Comparison of ENCODE assay signal across 8 cellular contexts in genomic region chr7:75485355-75485978, GRCh38. TPM values are rescaled to one million over a fixed set of nuclear protein-coding genes. Genes with fewer than 3 reads are reported as not detected.
DNase-seq lines count a peak whose midpoint lies in the region; FAIRE-seq and TF ChIP-seq lines count a peak whose summit lies in the region.
"Not testable (repeated sequence)": the region's sequence is repeated elsewhere in the genome, so short reads cannot be mapped to it uniquely, and the experiment has no call there.

No MANE protein-coding gene starts in this region.

- not testable (repeated sequence) for TF ChIP-seq EP300 in SK-N-SH (IDR thresholded peaks at IDR 0.05; ENCODE audit: borderline replicate concordance in 1 of 2, low read depth in 1 of 2, low read length in 1 of 2); tibial nerve (IDR thresholded peaks at IDR 0.05)

- not testable (repeated sequence) for H3K27me3 Mint-ChIP-seq in activated naive CD4-positive, alpha-beta T cell treated with anti-CD3 and anti-CD28 coated beads, Interleukin-2, amount 50 U/mL, for 24 hours; osteocyte (ENCODE audit: unreplicated experiment)

- BruUV-seq in endothelial cell of umbilical vein (replicated peaks; lab: Mats Ljungman, UMichigan) = not testable (repeated sequence)

- not testable (repeated sequence) for TF ChIP-seq RAD21 in SK-N-SH (IDR thresholded peaks at IDR 0.05; ENCODE audit: low read length)

- TF ChIP-seq POLR2A in endothelial cell of umbilical vein (IDR thresholded peaks at IDR 0.05; ENCODE audit: low read depth, low read length); tibial nerve (IDR thresholded peaks at IDR 0.05): not testable (repeated sequence)

- H3K36me3 Mint-ChIP-seq in activated naive CD4-positive, alpha-beta T cell treated with anti-CD3 and anti-CD28 coated beads, Interleukin-2, amount 50 U/mL, for 24 hours; osteocyte (ENCODE audit: unreplicated experiment): not testable (repeated sequence)

- dilution Hi-C loops in endothelial cell of umbilical vein (cut with MboI; ENCODE audit: extremely low pct_ligation_motif_present, low sequenced_read_pairs) = not testable (repeated sequence)

- peak overlapping the region; percentile 88 for H3K4me3 ChIP-seq in DOHH2 (ENCODE audit: low read length)
- peak overlapping the region; percentile 86 to 93 for H3K4me3 ChIP-seq in SK-N-SH (ENCODE audit: low read depth in 2 of 2, low read length in 1 of 2)
- H3K4me3 ChIP-seq in endothelial cell of umbilical vein (replicated peaks in 1 of 3; ENCODE audit: insufficient read depth in 1 of 3, low read depth in 1 of 3, low read length in 3 of 3) = peak overlapping the region in 2 of 3 experiments; percentile 62 to 90
- peak overlapping the region; percentile 63 to 74 for H3K4me3 ChIP-seq in kidney (ENCODE audit: low read length in 2 of 2)
- H3K4me3 ChIP-seq in tibial nerve = peak overlapping the region; percentile 54 to 86 (median 66)

- peaks cover 45% of the 10 kb centered on the region for H3K79me2 ChIP-seq in DOHH2 (ENCODE audit: control insufficient read depth, low read length)
- H3K79me2 ChIP-seq in SK-N-SH (ENCODE audit: insufficient read depth) = peaks cover 41% of the 10 kb centered on the region
- H3K79me2 ChIP-seq in endothelial cell of umbilical vein (ENCODE audit: control insufficient read depth, insufficient read depth, low read length) = not testable (repeated sequence)

- H3K27me3 ChIP-seq in DOHH2 (ENCODE audit: control insufficient read depth, low read length); SK-N-SH (ENCODE audit: insufficient read depth); endothelial cell of umbilical vein (ENCODE audit: control insufficient read depth in 2 of 2, insufficient read depth in 2 of 2, low read length in 2 of 2); tibial nerve: not testable (repeated sequence)

- H3F3A ChIP-seq in DOHH2 (ENCODE audit: control insufficient read depth, insufficient read depth); SK-N-SH (replicated peaks; ENCODE audit: insufficient read depth): not testable (repeated sequence)

- H3K27ac Mint-ChIP-seq in activated naive CD4-positive, alpha-beta T cell treated with anti-CD3 and anti-CD28 coated beads, Interleukin-2, amount 50 U/mL, for 24 hours = peak overlapping the region; percentile 55
- H3K27ac Mint-ChIP-seq in osteocyte (ENCODE audit: unreplicated experiment) = peak overlapping the region; percentile 81

- CTCF ChIA-PET in SK-N-SH (lab: Yijun Ruan, JAX); endothelial cell of umbilical vein (lab: Charles Lee): not testable (repeated sequence)

- H3K27ac ChIP-seq in DOHH2 (ENCODE audit: low read depth, low read length) (peak overlapping the region; percentile 28; the same call in 1 of the 2 replicates), SK-N-SH (ENCODE audit: low read depth in 2 of 2, low read length in 1 of 2) (peak overlapping the region in 1 of 2 experiments; percentile 75; a peak in 3 of 4 replicates), kidney (ENCODE audit: low read depth in 2 of 2, low read length in 2 of 2) (peak overlapping the region in 1 of 2 donors; percentile 76), tibial nerve (peak overlapping the region in 3 of 4 donors; percentile 72 to 87 (median 84))
- not testable (repeated sequence) for H3K27ac ChIP-seq in endothelial cell of umbilical vein (ENCODE audit: insufficient read depth, low read depth, low read length)

- H3K9ac ChIP-seq in SK-N-SH (peak overlapping the region; percentile 93), kidney (ENCODE audit: low read length in 2 of 2) (peak overlapping the region in 1 of 2 donors; percentile 51)
- H3K9ac ChIP-seq in endothelial cell of umbilical vein (replicated peaks; ENCODE audit: extremely low read depth, insufficient read depth, low read length) = not testable (repeated sequence)

- 0% methylated on average over 15 of the region's 32 CpGs for WGBS in SK-N-SH (ENCODE audit: low lambda C conversion rate)
- WGBS in tibial nerve, 2 donors = 1 to 3% methylated on average over 30 to 32 of the region's 32 CpGs

- DNase-seq in HK-2 (ENCODE audit: unreplicated experiment) = peak; percentile 25
- not testable (repeated sequence) for DNase-seq in SK-N-SH; osteocyte (ENCODE audit: extremely low spot score, unreplicated experiment); tibial nerve (ENCODE audit: low spot score in 2 of 2)
- DNase-seq in endothelial cell of umbilical vein (ENCODE audit: low read depth, low spot score) = peak; percentile 16
- DNase-seq in kidney = peak; percentile 53

- not testable (repeated sequence) for H3K9me3 Mint-ChIP-seq in activated naive CD4-positive, alpha-beta T cell treated with anti-CD3 and anti-CD28 coated beads, Interleukin-2, amount 50 U/mL, for 24 hours; osteocyte (ENCODE audit: unreplicated experiment)

- H3K4me1 Mint-ChIP-seq in activated naive CD4-positive, alpha-beta T cell treated with anti-CD3 and anti-CD28 coated beads, Interleukin-2, amount 50 U/mL, for 24 hours = peaks cover 11% of the 10 kb centered on the region
- not testable (repeated sequence) for H3K4me1 Mint-ChIP-seq in osteocyte (ENCODE audit: unreplicated experiment)

- not testable (repeated sequence) for TF ChIP-seq CTCF in DOHH2 (IDR thresholded peaks at IDR 0.05; ENCODE audit: low read depth, low read length, poor library complexity, severe bottlenecking); SK-N-SH (IDR thresholded peaks at IDR 0.05); endothelial cell of umbilical vein (IDR thresholded peaks at IDR 0.05; ENCODE audit: extremely low read depth in 1 of 2, insufficient read depth in 1 of 2, low read depth in 1 of 2, low read length in 2 of 2); kidney (IDR thresholded peaks at IDR 0.05; ENCODE audit: borderline replicate concordance, extremely low read depth, insufficient read depth); osteocyte (IDR thresholded peaks at IDR 0.05); tibial nerve (IDR thresholded peaks at IDR 0.05)

- intact Hi-C loops in endothelial cell of umbilical vein (cut with micrococcal nuclease); kidney (cut with DNase I): not testable (repeated sequence)

- FAIRE-seq in endothelial cell of umbilical vein (lab: Jason Lieb, UNC); kidney (lab: Jason Lieb, UNC): not testable (repeated sequence)

- peak overlapping the region; percentile 100 for H2AFZ ChIP-seq in SK-N-SH (ENCODE audit: low read depth)
- H2AFZ ChIP-seq in endothelial cell of umbilical vein (ENCODE audit: low read depth, low read length) = not testable (repeated sequence)

- not testable (repeated sequence) for H3K4me1 ChIP-seq in DOHH2 (ENCODE audit: control insufficient read depth, low read length); SK-N-SH (ENCODE audit: control insufficient read depth in 1 of 2, insufficient read depth in 2 of 2, low read depth in 1 of 2, low read length in 1 of 2); endothelial cell of umbilical vein (ENCODE audit: control insufficient read depth, extremely low read depth, insufficient read depth, low read length); kidney (ENCODE audit: control insufficient read depth in 1 of 2, insufficient read depth in 1 of 2, low read depth in 1 of 2, low read length in 2 of 2); tibial nerve

- H3K36me3 ChIP-seq in DOHH2 (ENCODE audit: control insufficient read depth, low read length) = peaks cover 17% of the 10 kb centered on the region
- H3K36me3 ChIP-seq in SK-N-SH (replicated peaks in 1 of 2; ENCODE audit: control insufficient read depth in 1 of 2, insufficient read depth in 2 of 2, low read length in 1 of 2); endothelial cell of umbilical vein (ENCODE audit: control insufficient read depth in 2 of 2, extremely low read depth in 1 of 2, insufficient read depth in 2 of 2, low read length in 2 of 2); kidney (ENCODE audit: control insufficient read depth in 1 of 2, insufficient read depth in 2 of 2, low read length in 2 of 2); tibial nerve: not testable (repeated sequence)

- H3K4me2 ChIP-seq in DOHH2 (ENCODE audit: low read length) (peak overlapping the region; percentile 64), SK-N-SH (peak overlapping the region; percentile 93), endothelial cell of umbilical vein (ENCODE audit: insufficient read depth, low read length) (peak overlapping the region; percentile 81)

- H4K20me1 ChIP-seq in DOHH2 (ENCODE audit: control insufficient read depth, insufficient read depth, low read depth, low read length); SK-N-SH (ENCODE audit: insufficient read depth); endothelial cell of umbilical vein (replicated peaks; ENCODE audit: control insufficient read depth, extremely low read depth, insufficient read depth, low read length): not testable (repeated sequence)

- H3K9me1 ChIP-seq in endothelial cell of umbilical vein (replicated peaks; ENCODE audit: control insufficient read depth, extremely low read depth, insufficient read depth, low read length) = not testable (repeated sequence)

- H3K4me3 Mint-ChIP-seq in activated naive CD4-positive, alpha-beta T cell treated with anti-CD3 and anti-CD28 coated beads, Interleukin-2, amount 50 U/mL, for 24 hours = peak overlapping the region; percentile 93
- peak overlapping the region; percentile 89 for H3K4me3 Mint-ChIP-seq in osteocyte (ENCODE audit: unreplicated experiment)

- not testable (repeated sequence) for H3K9me2 ChIP-seq in DOHH2 (replicated peaks; ENCODE audit: control insufficient read depth, low read length); SK-N-SH

- not testable (repeated sequence) for H3K9me3 ChIP-seq in DOHH2 (ENCODE audit: control insufficient read depth, insufficient read depth, low read length); SK-N-SH; endothelial cell of umbilical vein (replicated peaks; ENCODE audit: control insufficient read depth, insufficient read depth, low read length); kidney (ENCODE audit: control insufficient read depth in 1 of 2, low read length in 2 of 2); tibial nerve

- POLR2A ChIA-PET in SK-N-SH (lab: Yijun Ruan, JAX); endothelial cell of umbilical vein (lab: Charles Lee): not testable (repeated sequence)

RNA-seq across cellular contexts. Expression of gene POM121C, which starts 0.6 kb away (rescaled TPM):
- 17.5 and 20.4 TPM in 2 replicates for polyA plus RNA-seq in SK-N-SH (2012; rRNA removed)
- polyA plus RNA-seq in SK-N-SH (2012; cell fraction: cytosol; rRNA removed) = 18.0 and 21.5 TPM in 2 replicates
- polyA plus RNA-seq in SK-N-SH (2012; cell fraction: nucleus; rRNA removed) = 62.0 and 69.7 TPM in 2 replicates
- total RNA-seq in endothelial cell of umbilical vein = 45.6 and 50.3 TPM in 2 replicates
- polyA plus RNA-seq in endothelial cell of umbilical vein = 10.3 and 15.4 TPM in 2 replicates
- polyA plus RNA-seq in endothelial cell of umbilical vein (2011; cell fraction: cytosol; rRNA removed) = 13.5 and 18.1 TPM in 2 replicates
- polyA plus RNA-seq in endothelial cell of umbilical vein (2011; cell fraction: nucleus; rRNA removed) = 38.7 and 40.1 TPM in 2 replicates
- 24.2 and 36.9 TPM in 2 replicates for polyA plus RNA-seq in endothelial cell of umbilical vein (2012)
- 24.9 and 33.6 TPM in 2 replicates for polyA minus RNA-seq in endothelial cell of umbilical vein
- 20.0 TPM for polyA minus RNA-seq in endothelial cell of umbilical vein (2011; cell fraction: cytosol; rRNA and poly(A)+ RNA removed)
- 18.7 and 31.6 TPM in 2 replicates for polyA minus RNA-seq in endothelial cell of umbilical vein (2011; cell fraction: nucleus; rRNA and poly(A)+ RNA removed)
- total RNA-seq in kidney = 47.2 TPM
- 8.6 TPM for polyA plus RNA-seq in kidney (ENCODE audit: insufficient read depth, low read depth, low replicate concordance)
- 43.3 and 44.3 TPM in 2 replicates for total RNA-seq in osteocyte
- total RNA-seq in tibial nerve = 10 to 100 TPM in 3 of 4 donors, 1 to 10 TPM in 1; 9.4 to 28.5 (median 21.1) TPM

RNA-seq across cellular contexts. Expression of gene SPDYE5, which starts 6.7 kb away (rescaled TPM):
- polyA plus RNA-seq in SK-N-SH (2012; rRNA removed) = 0.03 TPM in 1 of 2 replicates, not detected in the other
- polyA plus RNA-seq in SK-N-SH (2012; cell fraction: cytosol; rRNA removed) = 0.01 TPM in 1 of 2 replicates, not detected in the other
- 0.04 and 0.06 TPM in 2 replicates for polyA plus RNA-seq in SK-N-SH (2012; cell fraction: nucleus; rRNA removed)
- 0.16 TPM in 1 of 2 replicates, not detected in the other for total RNA-seq in endothelial cell of umbilical vein
- 0.05 TPM in 1 of 2 replicates, not detected in the other for polyA plus RNA-seq in endothelial cell of umbilical vein
- 0.07 TPM in 1 of 2 replicates, not detected in the other for polyA plus RNA-seq in endothelial cell of umbilical vein (2011; cell fraction: cytosol; rRNA removed)
- 0.07 and 0.13 TPM in 2 replicates for polyA plus RNA-seq in endothelial cell of umbilical vein (2011; cell fraction: nucleus; rRNA removed)
- polyA plus RNA-seq in endothelial cell of umbilical vein (2012) = 0.23 and 0.41 TPM in 2 replicates
- 0.28 TPM in 1 of 2 replicates, not detected in the other for polyA minus RNA-seq in endothelial cell of umbilical vein
- polyA minus RNA-seq in endothelial cell of umbilical vein (2011; cell fraction: cytosol; rRNA and poly(A)+ RNA removed) = not detected
- polyA minus RNA-seq in endothelial cell of umbilical vein (2011; cell fraction: nucleus; rRNA and poly(A)+ RNA removed) = not detected in 2 replicates
- total RNA-seq in kidney = not detected
- not detected for polyA plus RNA-seq in kidney (ENCODE audit: insufficient read depth, low read depth, low replicate concordance)
- not detected in 2 replicates for total RNA-seq in osteocyte
- not detected for total RNA-seq in tibial nerve
